In genomic region chr15:74589826-74590225, GRCh38 we compare ENCODE assay signal across 30 cellular contexts. TPM values are rescaled to one million over a fixed set of nuclear protein-coding genes. Genes with fewer than 3 reads are reported as not detected.
DNase-seq lines count a peak whose midpoint lies in the region; ATAC-seq and FAIRE-seq lines count a peak whose summit lies in the region.
"Had no signal": no experiment of that assay in that cellular context is flagged by ENCODE, and none has a peak within 500 bp of the region (broad histone marks: within the 10 kb centered on the region; RNA-seq: fewer than 3 reads in every experiment).

No MANE protein-coding gene starts in this region.

- peak overlapping the region; percentile 51 for H3K14ac ChIP-seq in trophoblast cell (ENCODE audit: low read length)

- peak overlapping the region; percentile 67 for H3K27ac Mint-ChIP-seq in T-helper 17 cell
- H3K27ac Mint-ChIP-seq: activated CD4-positive, alpha-beta T cell treated with anti-CD3 and anti-CD28 coated beads for 36 hours; activated CD8-positive, alpha-beta T cell treated with anti-CD3 and anti-CD28 coated beads for 36 hours; activated naive CD4-positive, alpha-beta T cell treated with anti-CD3 and anti-CD28 coated beads, Interleukin-2, amount 10 ng/mL, durations not matched to agents 7 days and 5 days had no signal

- peaks cover 7% of the 10 kb centered on the region for H3K36me3 Mint-ChIP-seq in T-helper 17 cell (ENCODE audit: low read depth)

- DNase-seq in EH (ENCODE audit: low read depth) = peak; percentile 56
- no peak for DNase-seq in T-helper 17 cell
- DNase-seq in epithelial cell of prostate (ENCODE audit: low read depth, low spot score) = no peak
- DNase-seq in trophoblast cell = peak in 1 of 2 donors; percentile 10
- no peak for DNase-seq in aorta
- no peak for DNase-seq in RCC 7860 (ENCODE audit: low spot score)
- DNase-seq in NCI-H2107 (lab: John Stamatoyannopoulos, UW) = no peak
- DNase-seq: activated CD4-positive, alpha-beta T cell treated with anti-CD3 and anti-CD28 coated beads for 36 hours; activated CD8-positive, alpha-beta T cell treated with anti-CD3 and anti-CD28 coated beads for 36 hours; activated naive CD4-positive, alpha-beta T cell treated with anti-CD3 and anti-CD28 coated beads, Interleukin-2, amount 10 ng/mL, durations not matched to agents 7 days and 5 days; adrenal gland; brain microvascular endothelial cell; DMS 273 treated with DMSO at 0.1 percent for 48 hours; left lung; midbrain; naive B cell; NCI-H1092 treated with DMSO at 0.1 percent for 48 hours; NCI-H1930; NCI-H226; nucleus accumbens; right lobe of liver; SHP77 treated with DMSO at 0.1 percent for 48 hours; stimulated activated CD4-positive, alpha-beta T cell treated with anti-CD3 and anti-CD28 coated beads, Interleukin-12 subunit alpha, Interleukin-12 subunit beta, amount 100 ng/mL, for 4 hours; stimulated activated CD4-positive, alpha-beta T cell treated with anti-CD3 and anti-CD28 coated beads, Interleukin-4, amount 100 ng/mL, for 1 hour; T-helper 9 cell; tibial artery had no signal

- peak overlapping the region; percentile 35 for H4K8ac ChIP-seq in trophoblast cell (ENCODE audit: low read depth, low read length)

- H3K4me3 Mint-ChIP-seq in T-helper 17 cell = no peak overlapping the region
- H3K4me3 Mint-ChIP-seq: activated CD4-positive, alpha-beta T cell treated with anti-CD3 and anti-CD28 coated beads for 36 hours; activated CD8-positive, alpha-beta T cell treated with anti-CD3 and anti-CD28 coated beads for 36 hours; activated naive CD4-positive, alpha-beta T cell treated with anti-CD3 and anti-CD28 coated beads, Interleukin-2, amount 10 ng/mL, durations not matched to agents 7 days and 5 days; naive B cell had no signal

- H3K36me3 ChIP-seq in trophoblast cell (ENCODE audit: control insufficient read depth in 1 of 2, insufficient read depth in 2 of 2, low read length in 2 of 2) (peaks cover 46 to 65% of the 10 kb centered on the region in 2 experiments), aorta (ENCODE audit: control insufficient read depth in 1 of 2, insufficient read depth in 2 of 2, low read length in 1 of 2) (no peaks in the 10 kb centered on the region)
- H3K36me3 ChIP-seq: prostate gland had no signal

- H3K27me3 Mint-ChIP-seq in T-helper 17 cell = no peaks in the 10 kb centered on the region
- H3K27me3 Mint-ChIP-seq: activated CD4-positive, alpha-beta T cell treated with anti-CD3 and anti-CD28 coated beads for 36 hours; activated CD8-positive, alpha-beta T cell treated with anti-CD3 and anti-CD28 coated beads for 36 hours; activated naive CD4-positive, alpha-beta T cell treated with anti-CD3 and anti-CD28 coated beads, Interleukin-2, amount 10 ng/mL, durations not matched to agents 7 days and 5 days; naive B cell had no signal

- peaks cover 3% of the 10 kb centered on the region for H3K79me2 ChIP-seq in trophoblast cell (ENCODE audit: control insufficient read depth, insufficient read depth, low read length, poor library complexity)

- H2BK12ac ChIP-seq in trophoblast cell (ENCODE audit: low read length) = peak overlapping the region; percentile 80

- peaks cover 51 to 56% of the 10 kb centered on the region in 2 experiments for H3K4me1 ChIP-seq in trophoblast cell (ENCODE audit: control insufficient read depth in 1 of 2, insufficient read depth in 2 of 2, low read length in 2 of 2)
- no peaks in the 10 kb centered on the region for H3K4me1 ChIP-seq in aorta (ENCODE audit: control insufficient read depth in 1 of 2, insufficient read depth in 2 of 2, low read length in 2 of 2)
- H3K4me1 ChIP-seq: prostate gland, right lobe of liver had no signal

- H3K4me1 Mint-ChIP-seq in T-helper 17 cell = peaks cover 6% of the 10 kb centered on the region
- H3K4me1 Mint-ChIP-seq: activated CD4-positive, alpha-beta T cell treated with anti-CD3 and anti-CD28 coated beads for 36 hours; activated naive CD4-positive, alpha-beta T cell treated with anti-CD3 and anti-CD28 coated beads, Interleukin-2, amount 10 ng/mL, durations not matched to agents 7 days and 5 days; naive B cell had no signal

- no peak overlapping the region for H3K9ac ChIP-seq in trophoblast cell (ENCODE audit: low read length)

- no peak overlapping the region for H2BK5ac ChIP-seq in trophoblast cell (ENCODE audit: low read depth, low read length, poor library complexity)

- H4K91ac ChIP-seq in trophoblast cell (ENCODE audit: low read depth, low read length) = peak overlapping the region; percentile 86

- no peak overlapping the region for H2AK5ac ChIP-seq in trophoblast cell (ENCODE audit: low read length)

- no CpG with 5 or more reads among the region's 6 CpGs for WGBS in trophoblast cell (ENCODE audit: extremely low coverage, insufficient coverage, insufficient read length)
- 90 to 93% methylated on average over 6 of the region's 6 CpGs for WGBS in aorta, 2 donors

- H3K4ac ChIP-seq in trophoblast cell (ENCODE audit: low read depth, low read length) = no peak overlapping the region

- H3K27me3 ChIP-seq in trophoblast cell (ENCODE audit: insufficient read depth, low read length) = no peaks in the 10 kb centered on the region
- no peaks in the 10 kb centered on the region for H3K27me3 ChIP-seq in aorta (ENCODE audit: control insufficient read depth in 1 of 2, insufficient read depth in 2 of 2, low read length in 1 of 2)
- H3K27me3 ChIP-seq: adrenal gland, brain microvascular endothelial cell, left lung, right lobe of liver, tibial artery had no signal

- intact Hi-C loops in aorta (cut with DNase I) = loop anchor here in 1 of 2 donors (5.0 kb wide), 1 partner anchor 43 kb away; no protein-coding TSS in a partner anchor

- no peak overlapping the region for H3K4me3 ChIP-seq in trophoblast cell (ENCODE audit: low read depth, low read length)
- H3K4me3 ChIP-seq in aorta (ENCODE audit: low read length in 2 of 2) = no peak overlapping the region
- H3K4me3 ChIP-seq: adrenal gland, K562, left lung, prostate gland, right lobe of liver had no signal

- H3K18ac ChIP-seq in trophoblast cell (ENCODE audit: low read length) = peak overlapping the region; percentile 67

- H2BK120ac ChIP-seq in trophoblast cell (ENCODE audit: insufficient read depth, low read length, poor library complexity) = no peak overlapping the region

- ATAC-seq in T-helper 17 cell (no peak), HG03045 (IDR thresholded peaks at IDR 0.05; ENCODE audit: unreplicated experiment) (no peak), aorta (ENCODE audit: low FRiP score) (no peak)
- ATAC-seq: activated CD4-positive, alpha-beta T cell treated with anti-CD3 and anti-CD28 coated beads for 36 hours; activated CD8-positive, alpha-beta T cell treated with anti-CD3 and anti-CD28 coated beads for 36 hours; K562 had no signal

- no peak overlapping the region for H3K23ac ChIP-seq in trophoblast cell (ENCODE audit: low read length)

- no peak overlapping the region for H4K12ac ChIP-seq in trophoblast cell (ENCODE audit: low read depth, low read length)

- H3K27ac ChIP-seq in epithelial cell of prostate = peak overlapping the region; percentile 84
- H3K27ac ChIP-seq in trophoblast cell (ENCODE audit: low read depth, low read length) = peak overlapping the region; percentile 75
- no peak overlapping the region for H3K27ac ChIP-seq in aorta (ENCODE audit: low read depth in 1 of 2, low read length in 2 of 2)
- H3K27ac ChIP-seq: adrenal gland, prostate gland, right lobe of liver had no signal

- H3K79me1 ChIP-seq in trophoblast cell (ENCODE audit: low read length) = peaks cover 31% of the 10 kb centered on the region

- H3K9me3 ChIP-seq in T-helper 17 cell (ENCODE audit: control insufficient read depth, low read length, poor library complexity, severe bottlenecking) (no peaks in the 10 kb centered on the region), trophoblast cell (ENCODE audit: insufficient read depth, low read depth, low read length) (no peaks in the 10 kb centered on the region), aorta (ENCODE audit: control insufficient read depth, low read length) (no peaks in the 10 kb centered on the region)
- H3K9me3 ChIP-seq: adrenal gland, left lung, prostate gland, right lobe of liver, tibial artery had no signal

- no peak for FAIRE-seq in RCC 7860 (lab: Jason Lieb, UNC)
- FAIRE-seq: GM12892, K562 had no signal

- no peak overlapping the region for H3K4me2 ChIP-seq in trophoblast cell (ENCODE audit: low read length)

- H2AFZ ChIP-seq in trophoblast cell (ENCODE audit: insufficient read depth, low read length, poor library complexity) = no peak overlapping the region

RNA-seq across cellular contexts. Expression of gene CLK3, which starts 25.8 kb away (rescaled TPM):
- 100 to 1,000 TPM; 216 to 243 TPM for total RNA-seq in T-helper 17 cell
- 68.1 and 72.0 TPM in 2 replicates for polyA plus RNA-seq in trophoblast cell (2013)
- 10 to 100 TPM; 63.7 to 73.2 TPM for total RNA-seq in aorta
- polyA plus RNA-seq in aorta = 10 to 100 TPM; 37.3 to 94.0 TPM

RNA-seq across cellular contexts. Expression of gene ARID3B, which starts 48.8 kb away (rescaled TPM):
- total RNA-seq in T-helper 17 cell = 10 to 100 TPM; 37.4 to 42.6 TPM
- 92.5 and 95.1 TPM in 2 replicates for polyA plus RNA-seq in trophoblast cell (2013)
- total RNA-seq in aorta = 10 to 100 TPM; 10.9 to 11.7 TPM
- polyA plus RNA-seq in aorta = 1 to 10 TPM; 1.8 to 4.8 TPM

Comparison
In these comparisons a context has a peak if more than half of its experiments do, and no peak if none do; other contexts are left out.
1. H3K27ac ChIP-seq: peak in epithelial cell of prostate (single experiment) and trophoblast cell (single experiment); none in aorta (0 of 2).